Comparison of ENCODE assay signal across 14 cellular contexts in genomic region chr6:111765681-111766523, GRCh38.
DNase-seq lines count a peak whose midpoint lies in the region; ATAC-seq and TF ChIP-seq lines count a peak whose summit lies in the region.
"Had no signal": no experiment of that assay in that cellular context is flagged by ENCODE, and none has a peak within 500 bp of the region (broad histone marks: within the 10 kb centered on the region; RNA-seq: fewer than 3 reads in every experiment).

No MANE protein-coding gene starts in this region.

- peaks cover 0 to 5% (median 5%) of the 10 kb centered on the region in 3 donors for H3K9me3 Mint-ChIP-seq in T-cell
- H3K9me3 Mint-ChIP-seq in osteocyte (ENCODE audit: unreplicated experiment), result no peaks in the 10 kb centered on the region

- H3K36me3 Mint-ChIP-seq in T-cell, result peaks cover 26% of the 10 kb centered on the region
- peaks cover 6% of the 10 kb centered on the region for H3K36me3 Mint-ChIP-seq in osteocyte (ENCODE audit: unreplicated experiment)

- H3K27me3 ChIP-seq in lower lobe of right lung (ENCODE audit: low read depth) (no peaks in the 10 kb centered on the region), psoas muscle (ENCODE audit: insufficient read depth in 3 of 3, low read length in 2 of 3) (no peaks in the 10 kb centered on the region)
- H3K27me3 ChIP-seq: breast epithelium, testis had no signal

- H3K27ac ChIP-seq in lower lobe of right lung, result no peak overlapping the region
- no peak overlapping the region for H3K27ac ChIP-seq in psoas muscle
- H3K27ac ChIP-seq: testis had no signal

- peak; percentile 37 for DNase-seq in GM03348 (ENCODE audit: low spot score)
- DNase-seq in T-cell, result no peak
- DNase-seq in choroid plexus epithelial cell (ENCODE audit: low read depth), result peak; percentile 67
- DNase-seq in osteocyte (ENCODE audit: extremely low spot score, unreplicated experiment), result no peak
- no peak for DNase-seq in lower lobe of right lung
- DNase-seq in psoas muscle, result no peak
- DNase-seq: Kasumi-1, midbrain, NCI-H2081 treated with DMSO at 0.1 percent for 48 hours, retina, testis had no signal

- ATAC-seq in T-cell (replicated peaks in 1 of 4) (no peak), lower lobe of right lung (no peak), psoas muscle (no peak), GM18867 (IDR thresholded peaks at IDR 0.05; ENCODE audit: unreplicated experiment) (no peak), HG03565 (IDR thresholded peaks at IDR 0.05; ENCODE audit: unreplicated experiment) (no peak)

- H3K4me3 Mint-ChIP-seq in T-cell (peak overlapping the region; percentile 11 to 95 (median 65)), osteocyte (ENCODE audit: unreplicated experiment) (no peak overlapping the region)

- H3K9me3 ChIP-seq in lower lobe of right lung (no peaks in the 10 kb centered on the region), psoas muscle (no peaks in the 10 kb centered on the region)
- H3K9me3 ChIP-seq: breast epithelium, testis had no signal

- intact Hi-C loops in lower lobe of right lung (cut with DNase I), result no loop called here
- intact Hi-C loops in psoas muscle (cut with DNase I), result no loop called here

- H3K4me3 ChIP-seq in choroid plexus epithelial cell (ENCODE audit: low read depth, low read length), result no peak overlapping the region
- no peak overlapping the region for H3K4me3 ChIP-seq in lower lobe of right lung
- no peak overlapping the region for H3K4me3 ChIP-seq in psoas muscle
- H3K4me3 ChIP-seq: breast epithelium, testis had no signal

- peak overlapping the region; percentile 97 to 99 for H3K27ac Mint-ChIP-seq in T-cell
- H3K27ac Mint-ChIP-seq in osteocyte (ENCODE audit: unreplicated experiment), result peak overlapping the region; percentile 80

- TF ChIP-seq CTCF in choroid plexus epithelial cell (conservative IDR thresholded peaks at IDR 0.05; ENCODE audit: low read depth, low read length) (no peak), osteocyte (IDR thresholded peaks at IDR 0.05) (no peak), lower lobe of right lung (IDR thresholded peaks at IDR 0.05) (no peak), psoas muscle (IDR thresholded peaks at IDR 0.05) (no peak)

- POLR2A ChIA-PET in T-cell (lab: Charles Lee), result interaction anchor here in 1 of 2 donors (0.6 kb wide), 1 partner anchor 10 kb away, joined by 3 read pairs; no protein-coding TSS in a partner anchor

- peaks cover 67% of the 10 kb centered on the region for H3K4me1 ChIP-seq in lower lobe of right lung
- no peaks in the 10 kb centered on the region for H3K4me1 ChIP-seq in psoas muscle
- H3K4me1 ChIP-seq: breast epithelium, testis had no signal

- H3K27me3 Mint-ChIP-seq in T-cell (no peaks in the 10 kb centered on the region), osteocyte (ENCODE audit: unreplicated experiment) (no peaks in the 10 kb centered on the region)

- 86 to 94% (median 94%) methylated on average over 1 of the region's 1 CpG for WGBS in psoas muscle, 3 donors

- H3K4me1 Mint-ChIP-seq in T-cell (peaks cover 98 to 100% (median 100%) of the 10 kb centered on the region in 3 donors), osteocyte (ENCODE audit: unreplicated experiment) (peaks cover 85% of the 10 kb centered on the region)

- H3K36me3 ChIP-seq in lower lobe of right lung (no peaks in the 10 kb centered on the region), psoas muscle (ENCODE audit: insufficient read depth in 1 of 2, low read depth in 1 of 2) (no peaks in the 10 kb centered on the region)
- H3K36me3 ChIP-seq: breast epithelium had no signal

- CTCF ChIA-PET in T-cell (lab: Charles Lee), result interaction anchor here (0.5 to 1.6 kb wide), 3 partner anchors 11 to 509 kb away, joined by 3 to 4 read pairs (median 3); no protein-coding TSS in a partner anchor

Comparison
In these comparisons a context has a peak if more than half of its experiments do, and no peak if none do; other contexts are left out.
1. DNase-seq: peak in GM03348 (single experiment) and choroid plexus epithelial cell (single experiment); none in T-cell (0 of 34), osteocyte (single experiment), lower lobe of right lung (single experiment) and psoas muscle (0 of 2).